In genomic region chr17:66829386-66829864, GRCh38 we compare ENCODE assay signal across 8 cellular contexts. TPM values are rescaled to one million over a fixed set of nuclear protein-coding genes. Genes with fewer than 3 reads are reported as not detected.
DNase-seq lines count a peak whose midpoint lies in the region; ATAC-seq and TF ChIP-seq lines count a peak whose summit lies in the region.

No MANE protein-coding gene starts in this region.

- H3K4me3 Mint-ChIP-seq in effector memory CD8-positive, alpha-beta T cell, result no peak overlapping the region

- ATAC-seq in right lobe of liver, result peak; percentile 59 to 89 (median 78)
- ATAC-seq in effector memory CD8-positive, alpha-beta T cell (replicated peaks), result no peak

- peaks cover 0 to 3% of the 10 kb centered on the region in 2 donors for H3K27me3 ChIP-seq in right lobe of liver

- H3K27me3 Mint-ChIP-seq in effector memory CD8-positive, alpha-beta T cell, result peaks cover 53 to 80% of the 10 kb centered on the region in 2 donors

- DNase-seq in ELF-1 (ENCODE audit: low read depth, low spot score) (peak; percentile 83), M059J (ENCODE audit: low read depth) (peak; percentile 47), T47D (ENCODE audit: low read depth in 1 of 2, low spot score in 1 of 2) (peak; percentile 82 to 87), right lobe of liver (peak in 2 of 3 donors; percentile 45 to 66), G401 (ENCODE audit: low spot score) (no peak), T-helper 1 cell (no peak)
- DNase-seq in effector memory CD8-positive, alpha-beta T cell, result no peak
- DNase-seq in effector CD8-positive, alpha-beta T cell (lab: John Stamatoyannopoulos, UW), result no peak

- 18% methylated on average over 15 of the region's 18 CpGs for WGBS in right lobe of liver (ENCODE audit: insufficient coverage, low coverage, low lambda C conversion rate, missing lambda C conversion rate)

- intact Hi-C loops in right lobe of liver (cut with DNase I), result no loop called here

- H3K9me3 Mint-ChIP-seq in effector memory CD8-positive, alpha-beta T cell, result no peaks in the 10 kb centered on the region

- peaks cover 0 to 2% (median 0%) of the 10 kb centered on the region in 4 donors for H3K9me3 ChIP-seq in right lobe of liver

- H3K4me1 ChIP-seq in right lobe of liver, result no peaks in the 10 kb centered on the region

- H3K36me3 Mint-ChIP-seq in effector memory CD8-positive, alpha-beta T cell (ENCODE audit: insufficient read depth), result peaks cover 4% of the 10 kb centered on the region

- peaks cover 0 to 4% of the 10 kb centered on the region in 2 donors for H3K4me1 Mint-ChIP-seq in effector memory CD8-positive, alpha-beta T cell (ENCODE audit: low read depth in 2 of 2)

- no peak overlapping the region for H3K27ac Mint-ChIP-seq in effector memory CD8-positive, alpha-beta T cell

- no peak overlapping the region for H3K27ac ChIP-seq in right lobe of liver

- in situ Hi-C loops in T47D (cut with HindIII; ENCODE audit: low pct_unique_long_range_greater_than_20kb, low sequenced_read_pairs), result no loop called here
- in situ Hi-C loops in G401 (cut with HindIII; ENCODE audit: low sequenced_read_pairs), result no loop called here

- no peaks in the 10 kb centered on the region for H3K36me3 ChIP-seq in right lobe of liver

- no peak for TF ChIP-seq CTCF in right lobe of liver (IDR thresholded peaks at IDR 0.05)

- H3K4me3 ChIP-seq in right lobe of liver, result no peak overlapping the region

- TF ChIP-seq POLR2A in right lobe of liver (IDR thresholded peaks at IDR 0.05), result no peak

RNA-seq across cellular contexts. Expression of gene CACNG5, which starts 5.5 kb away (rescaled TPM):
- not detected in 2 replicates for total RNA-seq in M059J (2014; rRNA removed; shearing (Covaris generic))
- not detected for total RNA-seq in right lobe of liver
- not detected in 2 replicates for total RNA-seq in G401 (2014; rRNA removed; shearing (Covaris generic))

Comparison
In these comparisons a context has a peak if more than half of its experiments do, and no peak if none do; other contexts are left out.
1. DNase-seq: peak in ELF-1 (single experiment), M059J (single experiment), T47D (2 of 2) and right lobe of liver (2 of 3); none in G401 (single experiment), effector memory CD8-positive, alpha-beta T cell (0 of 3), T-helper 1 cell (0 of 5) and effector CD8-positive, alpha-beta T cell (single experiment).